Comparison of ENCODE assay signal across 8 cellular contexts in the genomic region with DNA sequence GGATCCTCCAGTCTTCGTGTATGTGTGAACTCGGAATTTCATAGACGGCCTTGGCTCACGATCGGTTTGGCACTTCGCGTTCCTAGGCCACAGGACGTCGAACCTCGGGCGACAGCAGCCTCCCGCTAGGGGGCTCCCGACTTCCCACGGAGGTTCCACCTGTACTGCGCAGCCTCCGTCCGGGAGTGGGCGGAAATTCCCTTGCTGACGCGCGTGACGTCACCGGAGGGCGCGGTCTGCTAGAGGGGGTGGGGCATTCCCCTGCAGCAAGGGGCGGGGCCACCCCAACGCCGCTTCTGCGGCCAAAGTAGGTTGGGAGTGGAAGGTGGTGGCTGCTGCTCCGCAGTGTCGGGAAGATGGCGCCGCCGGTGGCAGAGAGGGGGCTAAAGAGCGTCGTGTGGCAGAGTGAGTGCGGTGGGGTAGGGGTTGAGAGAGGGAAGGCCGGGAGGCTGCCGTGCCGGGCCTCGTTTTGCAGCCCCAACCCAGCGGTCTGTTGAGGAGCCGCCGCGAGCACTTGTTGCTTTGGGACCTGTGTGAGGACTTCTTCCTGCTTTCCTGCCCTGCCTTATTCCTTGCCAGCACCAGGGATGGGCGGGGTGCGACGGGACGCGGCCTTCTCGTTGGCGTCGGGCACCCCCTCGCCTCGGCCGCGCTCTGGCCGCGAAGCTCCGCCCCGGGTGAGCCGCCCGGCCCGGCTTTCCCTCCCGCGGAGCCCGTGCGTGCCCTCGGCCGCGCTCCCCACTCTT. TPM values are rescaled to one million over a fixed set of nuclear protein-coding genes. Genes with fewer than 3 reads are reported as not detected.
DNase-seq lines count a peak whose midpoint lies in the region; ATAC-seq, FAIRE-seq and TF ChIP-seq lines count a peak whose summit lies in the region.

Gene STXBP3 (plus strand): TSS at position 293 of the 746 bp plus-strand sequence. CDS start 64 bp downstream, at position 357.

- H3K4me1 Mint-ChIP-seq in dendritic cell treated with granulocyte-macrophage colony-stimulating factor and Interleukin-4, amounts not matched to agents 40 ng/mL and 50 ng/mL, for 4 days (ENCODE audit: low read depth): peaks cover 38% of the 10 kb centered on the region

- TF ChIP-seq EP300 in HepG2 (IDR thresholded peaks at IDR 0.05; ENCODE audit: low read depth in 2 of 2, low read length in 2 of 2): peak in 1 of 2 experiments; percentile 14; a peak in 1 of 4 replicates
- no peak for TF ChIP-seq EP300 in HepG2 (CRISPR knock-in tag; IDR thresholded peaks at IDR 0.05; ENCODE audit: borderline replicate concordance)

- peak within 1 kb of the TSS; percentile 80 to 99 (median 90) for H3K4me3 ChIP-seq in HepG2 (replicated peaks in 1 of 3; ENCODE audit: insufficient read depth in 1 of 3, low read depth in 2 of 3, low read length in 3 of 3)

- no peaks in the 10 kb centered on the region for H4K20me1 ChIP-seq in HepG2 (ENCODE audit: insufficient read depth, low read length)

- CTCF ChIA-PET in HepG2 (lab: Yijun Ruan, JAX; ENCODE audit: low intra/inter-chr PET ratio, low total read pairs): no interaction called here

- peak within 1 kb of the TSS; percentile 100 for H3K27ac Mint-ChIP-seq in dendritic cell treated with granulocyte-macrophage colony-stimulating factor and Interleukin-4, amounts not matched to agents 40 ng/mL and 50 ng/mL, for 4 days

- H3K9me3 Mint-ChIP-seq in dendritic cell treated with granulocyte-macrophage colony-stimulating factor and Interleukin-4, amounts not matched to agents 40 ng/mL and 50 ng/mL, for 4 days: no peaks in the 10 kb centered on the region

- H3K4me2 ChIP-seq in HepG2 (ENCODE audit: low read depth, low read length): peak within 1 kb of the TSS; percentile 77

- peak within 1 kb of the TSS; percentile 60 for H2AFZ ChIP-seq in HepG2 (ENCODE audit: low read length)

- FAIRE-seq in HepG2 (lab: Jason Lieb, UNC): peak; percentile 93

- peak within 1 kb of the TSS; percentile 96 for H3K27ac ChIP-seq in C4-2B
- peak within 1 kb of the TSS; percentile 91 for H3K27ac ChIP-seq in HepG2 (ENCODE audit: extremely low read length, insufficient read depth, low read length)

- intact Hi-C loops in dendritic cell treated with granulocyte-macrophage colony-stimulating factor and Interleukin-4, amounts not matched to agents 40 ng/mL and 50 ng/mL, for 4 days (cut with micrococcal nuclease): loop anchor here (2.0 kb wide), 2 partner anchors 54 to 190 kb away; partner anchors contain the start of gene PRPF38B
- intact Hi-C loops in HepG2 (cut with micrococcal nuclease; ENCODE audit: unreplicated experiment): loop anchor here (1.0 kb wide), 1 partner anchor 53 kb away; no protein-coding TSS in a partner anchor

- H3K27me3 Mint-ChIP-seq in dendritic cell treated with granulocyte-macrophage colony-stimulating factor and Interleukin-4, amounts not matched to agents 40 ng/mL and 50 ng/mL, for 4 days: peaks cover 2% of the 10 kb centered on the region

- H3K79me2 ChIP-seq in HepG2 (ENCODE audit: insufficient read depth, low read length): peaks cover 8% of the 10 kb centered on the region

- peaks cover 14% of the 10 kb centered on the region for H3K4me1 ChIP-seq in HepG2 (ENCODE audit: insufficient read depth, low read length)

- no peaks in the 10 kb centered on the region for H3K9me3 ChIP-seq in HepG2 (ENCODE audit: low read length)

- TSS peak; percentile 88 for BruUV-seq in HepG2 (replicated peaks; lab: Mats Ljungman, UMichigan)

- POLR2A ChIA-PET in HepG2 (lab: Yijun Ruan, JAX): interaction anchor here (0.7 to 1.0 kb wide), 3 partner anchors 12 to 296 kb away, joined by 3 to 9 read pairs (median 3); partner anchors contain the start of genes PRPF38B and WDR47

- peak; percentile 99 for TF ChIP-seq CTCF in C4-2B (conservative IDR thresholded peaks at IDR 0.05)
- peak; percentile 98 for TF ChIP-seq CTCF in HepG2 (CRISPR knock-in tag; IDR thresholded peaks at IDR 0.05)

- H3K9ac ChIP-seq in HepG2 (ENCODE audit: insufficient read depth, low read depth, low read length): peak within 1 kb of the TSS; percentile 94

- H3K4me3 Mint-ChIP-seq in dendritic cell treated with granulocyte-macrophage colony-stimulating factor and Interleukin-4, amounts not matched to agents 40 ng/mL and 50 ng/mL, for 4 days: peak within 1 kb of the TSS; percentile 91

- peak; percentile 87 for ATAC-seq in GM19328 (IDR thresholded peaks at IDR 0.05; ENCODE audit: unreplicated experiment)
- peak; percentile 86 for ATAC-seq in HG03521 (IDR thresholded peaks at IDR 0.05; ENCODE audit: unreplicated experiment)
- peak; percentile 93 for ATAC-seq in HepG2

- TF ChIP-seq RAD21 in HepG2 (CRISPR knock-in tag; IDR thresholded peaks at IDR 0.05): no peak; the same call in 1 of the 2 replicates

- peak; percentile 94 to 96 for TF ChIP-seq POLR2A in HepG2 (IDR thresholded peaks at IDR 0.05; ENCODE audit: insufficient read depth in 1 of 2, low read depth in 2 of 2, low read length in 2 of 2)

- H3K36me3 Mint-ChIP-seq in dendritic cell treated with granulocyte-macrophage colony-stimulating factor and Interleukin-4, amounts not matched to agents 40 ng/mL and 50 ng/mL, for 4 days (ENCODE audit: low read depth): peaks cover 41% of the 10 kb centered on the region

- peaks cover 0 to 11% of the 10 kb centered on the region in 2 experiments; a peak in 1 of 5 replicates for H3K27me3 ChIP-seq in HepG2 (ENCODE audit: control insufficient read depth in 1 of 2, insufficient read depth in 2 of 2, low read length in 2 of 2)

- DNase-seq in NCI-H748 (lab: John Stamatoyannopoulos, UW; ENCODE audit: unreplicated experiment) (peak; percentile 98), HepG2 (ENCODE audit: low spot score) (peak; percentile 91)
- peak; percentile 100 for DNase-seq in activated CD4-positive, alpha-beta T cell treated with anti-CD3 and anti-CD28 coated beads, Interleukin-2, amount 50 U/mL, for 24 hours (ENCODE audit: low read depth in 1 of 2, low spot score in 1 of 2)
- peak; percentile 100 for DNase-seq in stimulated activated CD4-positive, alpha-beta T cell treated with anti-CD3 and anti-CD28 coated beads, Interleukin-4, amount 100 ng/mL, for 24 hours

- 0% methylated on average over 15 of the region's 71 CpGs for WGBS in HepG2 (ENCODE audit: low lambda C conversion rate)

- no peaks in the 10 kb centered on the region; a peak in 1 of 5 replicates for H3K36me3 ChIP-seq in HepG2 (replicated peaks in 1 of 2; ENCODE audit: control insufficient read depth in 1 of 2, insufficient read depth in 2 of 2, low read length in 2 of 2)

- in situ Hi-C loops in HepG2 (cut with HindIII; ENCODE audit: extremely low pct_ligation_motif_present, low pct_unique_long_range_greater_than_20kb): no loop called here

TF ChIP-seq in HepG2, 621 proteins besides CTCF, POLR2A, EP300 and RAD21 (continues in another document):
- TF ChIP-seq NR2F2 (IDR thresholded peaks at IDR 0.05; ENCODE audit: borderline replicate concordance, low read depth): no peak
- peak; percentile 62 for TF ChIP-seq FOSL2 (CRISPR knock-in tag; IDR thresholded peaks at IDR 0.05)
- TF ChIP-seq ZNF563 (CRISPR knock-in tag; IDR thresholded peaks at IDR 0.05): peak; percentile 32; the same call in 1 of the 2 replicates
- no peak for TF ChIP-seq IKZF1 (IDR thresholded peaks at IDR 0.05)
- TF ChIP-seq ATF5 (CRISPR knock-in tag; IDR thresholded peaks at IDR 0.05; ENCODE audit: low read depth): 0 out of 2 replicates have a peak, but pooled peaks have one; percentile 17
- no peak; the same call in 1 of the 2 replicates for TF ChIP-seq ZNF441 (CRISPR knock-in tag; IDR thresholded peaks at IDR 0.05; ENCODE audit: borderline replicate concordance)
- no peak; the same call in 1 of the 2 replicates for TF ChIP-seq FOXJ3 (CRISPR knock-in tag; IDR thresholded peaks at IDR 0.05; ENCODE audit: borderline replicate concordance)
- TF ChIP-seq, protein P1, sequence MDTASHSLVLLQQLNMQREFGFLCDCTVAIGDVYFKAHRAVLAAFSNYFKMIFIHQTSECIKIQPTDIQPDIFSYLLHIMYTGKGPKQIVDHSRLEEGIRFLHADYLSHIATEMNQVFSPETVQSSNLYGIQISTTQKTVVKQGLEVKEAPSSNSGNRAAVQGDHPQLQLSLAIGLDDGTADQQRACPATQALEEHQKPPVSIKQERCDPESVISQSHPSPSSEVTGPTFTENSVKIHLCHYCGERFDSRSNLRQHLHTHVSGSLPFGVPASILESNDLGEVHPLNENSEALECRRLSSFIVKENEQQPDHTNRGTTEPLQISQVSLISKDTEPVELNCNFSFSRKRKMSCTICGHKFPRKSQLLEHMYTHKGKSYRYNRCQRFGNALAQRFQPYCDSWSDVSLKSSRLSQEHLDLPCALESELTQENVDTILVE (CRISPR knock-in tag; IDR thresholded peaks at IDR 0.05): no peak
- no peak; the same call in 1 of the 2 replicates for TF ChIP-seq SATB2 (CRISPR knock-in tag; IDR thresholded peaks at IDR 0.05)

RNA-seq across cellular contexts. Expression of gene STXBP3, which starts in this region (rescaled TPM):
- 20.8 and 31.6 TPM in 2 replicates for total RNA-seq in HepG2 (2016; rRNA removed; fragmentation: Illumina TruSeq; extraction: Trizol)
- total RNA-seq in HepG2 (2016; cell fraction: cytosol; rRNA removed; fragmentation: Illumina TruSeq; extraction: Trizol; ENCODE audit: low read depth): 2.4 and 2.8 TPM in 2 replicates
- 24.7 and 30.2 TPM in 2 replicates for total RNA-seq in HepG2 (2016; cell fraction: insoluble cytoplasmic fraction; rRNA removed; fragmentation: Illumina TruSeq; extraction: Trizol)
- total RNA-seq in HepG2 (2016; cell fraction: membrane; rRNA removed; fragmentation: Illumina TruSeq; extraction: Trizol): 4.7 and 7.3 TPM in 2 replicates
- 25.5 and 31.7 TPM in 2 replicates for total RNA-seq in HepG2 (2016; cell fraction: nucleus; rRNA removed; fragmentation: Illumina TruSeq; extraction: Trizol)
- polyA plus RNA-seq in HepG2 (2011; rRNA removed): 11.2 and 13.0 TPM in 2 replicates
- 3.6 and 7.5 TPM in 2 replicates for polyA plus RNA-seq in HepG2 (2011; cell fraction: cytosol; rRNA removed)
- polyA plus RNA-seq in HepG2 (2011; cell fraction: nucleus; rRNA removed): 5.4 and 9.0 TPM in 2 replicates
- polyA plus RNA-seq in HepG2 (2012): 18.2 and 24.4 TPM in 2 replicates
- polyA plus RNA-seq in HepG2 (2016; cell fraction: cytosol; fragmentation: Illumina TruSeq; extraction: Trizol; ENCODE audit: low read depth): 0.51 and 0.74 TPM in 2 replicates
- 26.4 and 31.6 TPM in 2 replicates for polyA plus RNA-seq in HepG2 (2016; cell fraction: insoluble cytoplasmic fraction; fragmentation: Illumina TruSeq; extraction: Trizol; ENCODE audit: low read depth)
- 1.9 and 2.1 TPM in 2 replicates for polyA plus RNA-seq in HepG2 (2016; cell fraction: membrane; fragmentation: Illumina TruSeq; extraction: Trizol; ENCODE audit: low read depth)
- polyA plus RNA-seq in HepG2 (2016; cell fraction: nucleus; fragmentation: Illumina TruSeq; extraction: Trizol; ENCODE audit: insufficient read depth, low read depth): 30.6 and 30.8 TPM in 2 replicates
- polyA minus RNA-seq in HepG2 (2011; rRNA and poly(A)+ RNA removed; ENCODE audit: low replicate concordance): 4.5 and 11.2 TPM in 2 replicates
- 10.1 and 13.0 TPM in 2 replicates for polyA minus RNA-seq in HepG2 (2011; cell fraction: cytosol; rRNA and poly(A)+ RNA removed)
- 53.0 and 78.4 TPM in 2 replicates for polyA minus RNA-seq in HepG2 (2011; cell fraction: nucleus; rRNA and poly(A)+ RNA removed)

Comparison
In these comparisons a context has a peak if more than half of its experiments do, and no peak if none do; other contexts are left out.
1. Peak in every context shown above with its lines: DNase-seq, ATAC-seq, H3K4me3 ChIP-seq and H3K27ac ChIP-seq.